Comparison of ENCODE assay signal across 8 cellular contexts in the genomic region with DNA sequence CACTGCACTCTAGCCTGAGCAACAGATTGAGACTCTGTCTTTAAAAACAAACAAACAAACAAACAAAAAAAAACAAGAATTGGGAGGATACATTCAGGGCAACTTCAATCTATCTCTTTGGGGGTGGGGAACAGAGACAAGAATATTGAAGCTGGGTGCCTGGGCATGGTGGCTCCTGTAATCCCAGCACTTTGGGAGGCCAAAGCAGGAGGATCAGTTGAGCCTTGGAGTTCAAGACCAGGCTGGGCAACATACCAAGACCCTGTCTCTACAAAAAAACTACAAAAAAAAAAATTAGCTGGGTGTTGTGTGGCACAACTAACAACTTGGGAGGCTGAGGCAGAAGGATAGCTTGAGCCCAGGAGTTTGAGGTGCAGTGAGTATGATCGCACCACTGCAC. TPM values are rescaled to one million over a fixed set of nuclear protein-coding genes. Genes with fewer than 3 reads are reported as not detected.
DNase-seq lines count a peak whose midpoint lies in the region; TF ChIP-seq lines count a peak whose summit lies in the region.

No MANE protein-coding gene starts in this region.

- intact Hi-C loops in esophagus muscularis mucosa (cut with DNase I) = loop anchor here (5.0 kb wide), 1 partner anchor 43 kb away; no protein-coding TSS in a partner anchor

- TF ChIP-seq EP300 in esophagus muscularis mucosa (IDR thresholded peaks at IDR 0.05) = no peak

- WGBS in esophagus muscularis mucosa = 47% methylated on average over 1 of the region's 1 CpG

- no peak overlapping the region for H3K9ac ChIP-seq in rectal smooth muscle tissue (ENCODE audit: low read length)

- H3K4me1 ChIP-seq in esophagus muscularis mucosa (peaks cover 47 to 68% (median 53%) of the 10 kb centered on the region in 4 donors), rectal smooth muscle tissue (ENCODE audit: control insufficient read depth, insufficient read depth, low read length) (peaks cover 10% of the 10 kb centered on the region)

- CTCF ChIA-PET in RWPE1 (lab: Yijun Ruan, JAX) = interaction anchor here (0.6 kb wide), 3 partner anchors 9 to 610 kb away, joined by 3 to 4 read pairs (median 3); no protein-coding TSS in a partner anchor

- H3K9me3 ChIP-seq in esophagus muscularis mucosa = no peaks in the 10 kb centered on the region

- DNase-seq in GM06990 (ENCODE audit: extremely low read depth, insufficient read length) = no peak
- no peak for DNase-seq in RWPE1 (ENCODE audit: low spot score)
- DNase-seq in esophagus muscularis mucosa (ENCODE audit: extremely low spot score) = no peak
- no peak for DNase-seq in NCI-H510A treated with DMSO at 0.1 percent for 48 hours (lab: John Stamatoyannopoulos, UW)
- DNase-seq in NCI-H1694 treated with DMSO at 0.1 percent for 48 hours (lab: John Stamatoyannopoulos, UW) = no peak
- no peak for DNase-seq in OCI-M2 (lab: John Stamatoyannopoulos, UW; ENCODE audit: unreplicated experiment)
- DNase-seq in HuH-7 (ENCODE audit: low spot score) = no peak

- TF ChIP-seq CTCF in GM06990 (IDR thresholded peaks at IDR 0.05; ENCODE audit: insufficient read depth, low read length, poor library complexity, severe bottlenecking) (no peak), RWPE1 (conservative IDR thresholded peaks at IDR 0.05; ENCODE audit: low read depth) (no peak), esophagus muscularis mucosa (IDR thresholded peaks at IDR 0.05) (no peak)

- H3K4me3 ChIP-seq in GM06990 (replicated peaks; ENCODE audit: low read depth, low read length) = peak overlapping the region; percentile 95
- H3K4me3 ChIP-seq in esophagus muscularis mucosa = peak overlapping the region; percentile 67 to 92 (median 78)
- H3K4me3 ChIP-seq in rectal smooth muscle tissue (ENCODE audit: low read length) = peak overlapping the region; percentile 85

- TF ChIP-seq POLR2A in esophagus muscularis mucosa (IDR thresholded peaks at IDR 0.05; ENCODE audit: low read depth) = no peak

- POLR2A ChIA-PET in RWPE1 (lab: Yijun Ruan, JAX; ENCODE audit: low non-redundant PET) = no interaction called here

- peaks cover 3% of the 10 kb centered on the region for H3K36me3 ChIP-seq in GM06990 (ENCODE audit: control insufficient read depth, insufficient read depth, low read length)
- peaks cover 0 to 7% (median 0%) of the 10 kb centered on the region in 4 donors for H3K36me3 ChIP-seq in esophagus muscularis mucosa
- no peaks in the 10 kb centered on the region for H3K36me3 ChIP-seq in rectal smooth muscle tissue (ENCODE audit: control insufficient read depth, insufficient read depth, low read length)

- H3K27me3 ChIP-seq in GM06990 (replicated peaks; ENCODE audit: control insufficient read depth, insufficient read depth, low read length) (no peaks in the 10 kb centered on the region), esophagus muscularis mucosa (no peaks in the 10 kb centered on the region), rectal smooth muscle tissue (ENCODE audit: control insufficient read depth, insufficient read depth, low read length) (no peaks in the 10 kb centered on the region)

- peak overlapping the region; percentile 89 for H3K27ac ChIP-seq in RWPE1
- H3K27ac ChIP-seq in esophagus muscularis mucosa (replicated peaks in 1 of 4) = peak overlapping the region in 1 of 4 donors; percentile 96
- H3K27ac ChIP-seq in rectal smooth muscle tissue (ENCODE audit: low read depth, low read length) = no peak overlapping the region

RNA-seq across cellular contexts. Expression of gene LETM1, which starts 1.2 kb away (rescaled TPM):
- total RNA-seq in esophagus muscularis mucosa = 10 to 100 TPM; 23.7 to 34.7 (median 33.3) TPM

RNA-seq across cellular contexts. Expression of gene NSD2, which starts 16.4 kb away (rescaled TPM):
- 10 to 100 TPM; 31.8 to 44.2 (median 37.5) TPM for total RNA-seq in esophagus muscularis mucosa
